Comparison of ENCODE assay signal across 19 cellular contexts in genomic region chr2:170485254-170485653, GRCh38.
"Had no signal": no experiment of that assay in that cellular context is flagged by ENCODE, and none has a peak within 500 bp of the region (broad histone marks: within the 10 kb centered on the region; RNA-seq: fewer than 3 reads in every experiment).

No MANE protein-coding gene starts in this region.

- H3K4me3 ChIP-seq: cardiac muscle cell, heart left ventricle, ovary, spleen had no signal

- ATAC-seq: heart left ventricle; left ventricle myocardium superior; naive thymus-derived CD8-positive, alpha-beta T cell; right cardiac atrium; stimulated activated naive B cell treated with anti-CD40 and anti-IgM and Interleukin-4, amounts not matched to agents 10 μg/mL and 1 μg/mL and 100 μg/mL, for 72 hours had no signal

- H3K36me3 ChIP-seq: cardiac muscle cell, heart left ventricle, ovary, spleen had no signal

- H3K4me3 Mint-ChIP-seq: naive thymus-derived CD8-positive, alpha-beta T cell; neural crest cell; stimulated activated naive B cell treated with anti-CD40 and anti-IgM and Interleukin-4, amounts not matched to agents 10 μg/mL and 1 μg/mL and 100 μg/mL, for 72 hours had no signal

- H3K4me1 ChIP-seq: heart left ventricle, spleen had no signal

- H3K27ac Mint-ChIP-seq: naive thymus-derived CD8-positive, alpha-beta T cell; stimulated activated naive B cell treated with anti-CD40 and anti-IgM and Interleukin-4, amounts not matched to agents 10 μg/mL and 1 μg/mL and 100 μg/mL, for 72 hours had no signal

- H3K27ac ChIP-seq: cardiac muscle cell, heart left ventricle, ovary, spleen had no signal

- H3K9me3 ChIP-seq: heart left ventricle, ovary, spleen had no signal

- H3K4me1 Mint-ChIP-seq: stimulated activated naive B cell treated with anti-CD40 and anti-IgM and Interleukin-4, amounts not matched to agents 10 μg/mL and 1 μg/mL and 100 μg/mL, for 72 hours had no signal

- DNase-seq: cerebellar nuclear complex; dermis blood vessel endothelial cell; foreskin melanocyte; heart left ventricle; islet precursor cell; left ventricle myocardium superior; mesendoderm; naive thymus-derived CD8-positive, alpha-beta T cell; nucleus accumbens; ovary; right cardiac atrium; spleen; stimulated activated CD4-positive, alpha-beta T cell treated with anti-CD3 and anti-CD28 coated beads, Interleukin-15, amount 100 ng/mL, for 24 hours; stimulated activated CD4-positive, alpha-beta T cell treated with anti-CD3 and anti-CD28 coated beads, Interleukin-1b, Interleukin-23, amount 100 ng/mL, for 48 hours; stimulated activated CD4-positive, alpha-beta T cell treated with anti-CD3 and anti-CD28 coated beads, Interleukin-4, amount 100 ng/mL, for 24 hours; stimulated activated naive B cell treated with anti-CD40 and anti-IgM and Interleukin-4, amounts not matched to agents 10 μg/mL and 1 μg/mL and 100 μg/mL, for 72 hours; trophoblast cell had no signal

- H3K36me3 Mint-ChIP-seq: naive thymus-derived CD8-positive, alpha-beta T cell; stimulated activated naive B cell treated with anti-CD40 and anti-IgM and Interleukin-4, amounts not matched to agents 10 μg/mL and 1 μg/mL and 100 μg/mL, for 72 hours had no signal

- H3K9me3 Mint-ChIP-seq: naive thymus-derived CD8-positive, alpha-beta T cell; stimulated activated naive B cell treated with anti-CD40 and anti-IgM and Interleukin-4, amounts not matched to agents 10 μg/mL and 1 μg/mL and 100 μg/mL, for 72 hours had no signal

- H3K27me3 ChIP-seq: cardiac muscle cell, heart left ventricle, ovary, spleen had no signal
